Comparison of ENCODE assay signal across 11 cellular contexts in genomic region chr12:124842800-124843510, GRCh38. TPM values are rescaled to one million over a fixed set of nuclear protein-coding genes. Genes with fewer than 3 reads are reported as not detected.
DNase-seq lines count a peak whose midpoint lies in the region; ATAC-seq and TF ChIP-seq lines count a peak whose summit lies in the region.
"Had no signal": no experiment of that assay in that cellular context is flagged by ENCODE, and none has a peak within 500 bp of the region (broad histone marks: within the 10 kb centered on the region; RNA-seq: fewer than 3 reads in every experiment).

No MANE protein-coding gene starts in this region.

- TF ChIP-seq CTCF in heart right ventricle (IDR thresholded peaks at IDR 0.05) (no peak), neural progenitor cell (IDR thresholded peaks at IDR 0.05) (no peak), vagina (IDR thresholded peaks at IDR 0.05) (no peak), ascending aorta (IDR thresholded peaks at IDR 0.05) (no peak)
- TF ChIP-seq CTCF in CD8-positive, alpha-beta T cell (IDR thresholded peaks at IDR 0.05): no peak

- H3K4me1 Mint-ChIP-seq in neural progenitor cell: peaks cover 46% of the 10 kb centered on the region
- no peaks in the 10 kb centered on the region for H3K4me1 Mint-ChIP-seq in CD8-positive, alpha-beta T cell (ENCODE audit: low read depth)
- H3K4me1 Mint-ChIP-seq: activated naive CD4-positive, alpha-beta T cell treated with anti-CD3 and anti-CD28 coated beads, Interleukin-2, amount 50 U/mL, for 24 hours had no signal

- H3K36me3 ChIP-seq in heart right ventricle (no peaks in the 10 kb centered on the region), neural progenitor cell (no peaks in the 10 kb centered on the region), vagina (no peaks in the 10 kb centered on the region), ascending aorta (no peaks in the 10 kb centered on the region)
- no peaks in the 10 kb centered on the region for H3K36me3 ChIP-seq in CD8-positive, alpha-beta T cell (ENCODE audit: insufficient read depth, low read length)

- CTCF ChIA-PET in CD8-positive, alpha-beta T cell (lab: Charles Lee): no interaction called here

- DNase-seq in Right ventricle myocardium inferior (ENCODE audit: missing footprints) (peak; percentile 55), Right ventricle myocardium superior (no peak), heart right ventricle (no peak), neural progenitor cell (ENCODE audit: low spot score) (no peak), vagina (ENCODE audit: extremely low spot score in 2 of 2) (no peak), AG08396 (ENCODE audit: low spot score) (no peak), ascending aorta (ENCODE audit: low spot score in 2 of 2) (no peak)
- no peak for DNase-seq in CD8-positive, alpha-beta T cell
- DNase-seq: MV-4-11 had no signal

- H3K79me2 ChIP-seq in neural progenitor cell (ENCODE audit: low read depth): no peaks in the 10 kb centered on the region

- peaks cover 8% of the 10 kb centered on the region for H4K20me1 ChIP-seq in neural progenitor cell (ENCODE audit: low read depth)

- peak overlapping the region; percentile 86 for H3K27ac Mint-ChIP-seq in neural progenitor cell
- H3K27ac Mint-ChIP-seq in CD8-positive, alpha-beta T cell: no peak overlapping the region
- H3K27ac Mint-ChIP-seq: activated naive CD4-positive, alpha-beta T cell treated with anti-CD3 and anti-CD28 coated beads, Interleukin-2, amount 50 U/mL, for 24 hours; stimulated activated naive CD8-positive, alpha-beta T cell treated with anti-CD3 and anti-CD28 coated beads, Interleukin-15, Interleukin-2, amounts not matched to agents 100 ng/mL and 50 ng/mL, for 24 hours had no signal

- peaks cover 6% of the 10 kb centered on the region for H3K36me3 Mint-ChIP-seq in neural progenitor cell
- H3K36me3 Mint-ChIP-seq in CD8-positive, alpha-beta T cell: no peaks in the 10 kb centered on the region
- H3K36me3 Mint-ChIP-seq: activated naive CD4-positive, alpha-beta T cell treated with anti-CD3 and anti-CD28 coated beads, Interleukin-2, amount 50 U/mL, for 24 hours had no signal

- H3K4me1 ChIP-seq in heart right ventricle (peaks cover 16 to 46% (median 33%) of the 10 kb centered on the region in 9 donors), neural progenitor cell (peaks cover 32% of the 10 kb centered on the region), vagina (peaks cover 27% of the 10 kb centered on the region), ascending aorta (peaks cover 0 to 8% of the 10 kb centered on the region in 2 donors)
- no peaks in the 10 kb centered on the region for H3K4me1 ChIP-seq in CD8-positive, alpha-beta T cell (ENCODE audit: insufficient read depth, low read length)

- H3K9ac ChIP-seq in neural progenitor cell: no peak overlapping the region

- no peaks in the 10 kb centered on the region for H3F3A ChIP-seq in neural progenitor cell (ENCODE audit: low read depth)

- intact Hi-C loops in Right ventricle myocardium inferior (cut with DNase I): no loop called here
- intact Hi-C loops in Right ventricle myocardium superior (cut with DNase I): no loop called here
- intact Hi-C loops in heart right ventricle (cut with DNase I): no loop called here
- intact Hi-C loops in vagina (cut with DNase I): no loop called here
- intact Hi-C loops in ascending aorta (cut with DNase I): no loop called here
- intact Hi-C loops in CD8-positive, alpha-beta T cell (cut with DNase I, micrococcal nuclease): no loop called here

- no peaks in the 10 kb centered on the region for H3K9me3 Mint-ChIP-seq in neural progenitor cell
- H3K9me3 Mint-ChIP-seq in CD8-positive, alpha-beta T cell: no peaks in the 10 kb centered on the region
- H3K9me3 Mint-ChIP-seq: activated naive CD4-positive, alpha-beta T cell treated with anti-CD3 and anti-CD28 coated beads, Interleukin-2, amount 50 U/mL, for 24 hours; stimulated activated naive CD8-positive, alpha-beta T cell treated with anti-CD3 and anti-CD28 coated beads, Interleukin-15, Interleukin-2, amounts not matched to agents 100 ng/mL and 50 ng/mL, for 24 hours had no signal

- ATAC-seq in Right ventricle myocardium inferior (no peak), Right ventricle myocardium superior (ENCODE audit: poor library complexity) (no peak), heart right ventricle (peak in 3 of 8 donors; percentile 1 to 13 (median 3))
- ATAC-seq in CD8-positive, alpha-beta T cell: no peak

- WGBS in heart right ventricle, 2 donors: 53 to 68% methylated on average over 16 of the region's 16 CpGs

- no peaks in the 10 kb centered on the region for H3K9me3 ChIP-seq in heart right ventricle
- H3K9me3 ChIP-seq in neural progenitor cell (ENCODE audit: low read depth): no peaks in the 10 kb centered on the region
- H3K9me3 ChIP-seq in vagina: no peaks in the 10 kb centered on the region
- H3K9me3 ChIP-seq in ascending aorta: no peaks in the 10 kb centered on the region
- H3K9me3 ChIP-seq in CD8-positive, alpha-beta T cell (ENCODE audit: low read length): no peaks in the 10 kb centered on the region

- H3K27me3 Mint-ChIP-seq in neural progenitor cell (ENCODE audit: insufficient read depth, low read depth): no peaks in the 10 kb centered on the region
- no peaks in the 10 kb centered on the region for H3K27me3 Mint-ChIP-seq in CD8-positive, alpha-beta T cell (ENCODE audit: low read depth)
- H3K27me3 Mint-ChIP-seq: activated naive CD4-positive, alpha-beta T cell treated with anti-CD3 and anti-CD28 coated beads, Interleukin-2, amount 50 U/mL, for 24 hours; stimulated activated naive CD8-positive, alpha-beta T cell treated with anti-CD3 and anti-CD28 coated beads, Interleukin-15, Interleukin-2, amounts not matched to agents 100 ng/mL and 50 ng/mL, for 24 hours had no signal

- H3K4me3 Mint-ChIP-seq in neural progenitor cell: no peak overlapping the region
- no peak overlapping the region for H3K4me3 Mint-ChIP-seq in CD8-positive, alpha-beta T cell
- H3K4me3 Mint-ChIP-seq: activated naive CD4-positive, alpha-beta T cell treated with anti-CD3 and anti-CD28 coated beads, Interleukin-2, amount 50 U/mL, for 24 hours; stimulated activated naive CD8-positive, alpha-beta T cell treated with anti-CD3 and anti-CD28 coated beads, Interleukin-15, Interleukin-2, amounts not matched to agents 100 ng/mL and 50 ng/mL, for 24 hours had no signal

- H3K4me3 ChIP-seq in heart right ventricle: no peak overlapping the region
- no peak overlapping the region for H3K4me3 ChIP-seq in neural progenitor cell
- H3K4me3 ChIP-seq in vagina: no peak overlapping the region
- no peak overlapping the region for H3K4me3 ChIP-seq in ascending aorta
- no peak overlapping the region for H3K4me3 ChIP-seq in CD8-positive, alpha-beta T cell (ENCODE audit: low read depth, low read length)

- H3K27me3 ChIP-seq in heart right ventricle (no peaks in the 10 kb centered on the region), neural progenitor cell (no peaks in the 10 kb centered on the region), vagina (no peaks in the 10 kb centered on the region), ascending aorta (no peaks in the 10 kb centered on the region)
- H3K27me3 ChIP-seq in CD8-positive, alpha-beta T cell (ENCODE audit: insufficient read depth, low read length): no peaks in the 10 kb centered on the region

- POLR2A ChIA-PET in CD8-positive, alpha-beta T cell (lab: Charles Lee): no interaction called here

- H2AFZ ChIP-seq in neural progenitor cell (replicated peaks): no peak overlapping the region

- peak overlapping the region in 8 of 10 donors; percentile 6 to 80 (median 56) for H3K27ac ChIP-seq in heart right ventricle
- no peak overlapping the region for H3K27ac ChIP-seq in neural progenitor cell
- H3K27ac ChIP-seq in vagina: peak overlapping the region; percentile 11
- peak overlapping the region in 1 of 2 donors; percentile 24 for H3K27ac ChIP-seq in ascending aorta
- no peak overlapping the region for H3K27ac ChIP-seq in CD8-positive, alpha-beta T cell (ENCODE audit: low read depth, low read length)

- no peak for TF ChIP-seq POLR2A in vagina (IDR thresholded peaks at IDR 0.05)

- no peak overlapping the region for H3K4me2 ChIP-seq in neural progenitor cell

RNA-seq across cellular contexts. Expression of gene SCARB1, which starts 20.7 kb away (rescaled TPM):
- total RNA-seq in Right ventricle myocardium inferior: 14.1 TPM
- total RNA-seq in Right ventricle myocardium superior: 12.7 TPM
- total RNA-seq in heart right ventricle: 10 to 100 TPM in 6 of 10 donors, 1 to 10 TPM in 4; 7.7 to 19.9 (median 11.9) TPM
- 10 to 100 TPM in 1 of 2 donors, 1 to 10 TPM in 1; 8.7 to 11.6 TPM for polyA plus RNA-seq in heart right ventricle
- total RNA-seq in neural progenitor cell (ENCODE audit: low replicate concordance): 4.3 and 7.8 TPM in 2 replicates
- total RNA-seq in vagina: 20.6 TPM
- total RNA-seq in ascending aorta: 81.1 TPM
- 1 to 10 TPM; 3.0 to 3.2 TPM for total RNA-seq in CD8-positive, alpha-beta T cell

Comparison
In these comparisons a context has a peak if more than half of its experiments do, and no peak if none do; other contexts are left out.
1. H3K27ac ChIP-seq: peak in heart right ventricle (8 of 10) and vagina (single experiment); none in neural progenitor cell (single experiment) and CD8-positive, alpha-beta T cell (single experiment).